18 cellular contexts compared by ENCODE assay signal in the genomic region with DNA sequence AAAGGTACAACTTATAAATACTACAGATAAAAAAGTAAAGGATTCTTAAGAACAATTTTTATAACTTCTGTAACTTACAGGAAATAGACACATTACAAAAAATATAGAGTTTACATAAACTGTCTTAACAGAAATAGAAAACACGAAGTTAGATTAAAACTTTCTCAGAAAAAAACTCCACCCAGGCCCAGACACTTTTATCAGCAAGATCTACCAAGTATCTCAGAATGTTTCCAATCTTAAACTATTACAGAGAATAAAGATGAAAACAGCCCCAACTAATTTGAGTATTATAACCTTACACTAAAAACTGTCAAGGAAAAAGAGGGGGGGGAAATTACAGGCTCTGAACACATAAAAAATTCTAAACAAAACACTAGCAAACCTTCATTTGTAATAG. TPM values are rescaled to one million over a fixed set of nuclear protein-coding genes. Genes with fewer than 3 reads are reported as not detected.
DNase-seq lines count a peak whose midpoint lies in the region; ATAC-seq and TF ChIP-seq lines count a peak whose summit lies in the region.
"Had no signal": no experiment of that assay in that cellular context is flagged by ENCODE, and none has a peak within 500 bp of the region (broad histone marks: within the 10 kb centered on the region; RNA-seq: fewer than 3 reads in every experiment).

No MANE protein-coding gene starts in this region.

- POLR2A ChIA-PET in CD4-positive, alpha-beta T cell (lab: Charles Lee): interaction anchor here (1.2 kb wide), 1 partner anchor 10 kb away, joined by 3 read pairs; no protein-coding TSS in a partner anchor
- POLR2A ChIA-PET in activated CD4-positive, alpha-beta memory T cell treated with anti-CD3 and anti-CD28 coated beads, Interleukin-2, amount 10 ng/mL, durations not matched to agents 7 days and 5 days (lab: Charles Lee): interaction anchor here (1.1 to 3.9 kb wide), 2 partner anchors 8 to 19 kb away, joined by 5 to 36 read pairs; partner anchors contain the start of genes THAP2 and ZFC3H1
- POLR2A ChIA-PET in HEK293T (lab: Yijun Ruan, JAX): no interaction called here

- peak overlapping the region; percentile 37 for H3K4me2 ChIP-seq in fibroblast of lung (ENCODE audit: extremely low read depth, insufficient read depth, low read length)

- H3K27me3 Mint-ChIP-seq in CD4-positive, alpha-beta T cell: no peaks in the 10 kb centered on the region
- H3K27me3 Mint-ChIP-seq in activated CD4-positive, alpha-beta memory T cell treated with anti-CD3 and anti-CD28 coated beads, Interleukin-2, amount 10 ng/mL, durations not matched to agents 7 days and 5 days: no peaks in the 10 kb centered on the region

- H3K4me1 ChIP-seq in ACC112 (ENCODE audit: control insufficient read depth, insufficient read depth, low read length, unreplicated experiment): peaks cover 16% of the 10 kb centered on the region
- no peaks in the 10 kb centered on the region for H3K4me1 ChIP-seq in fibroblast of lung (ENCODE audit: control insufficient read depth, extremely low read depth, insufficient read depth, low read length)
- H3K4me1 ChIP-seq: SJSA1 had no signal

- H3K79me2 ChIP-seq in ACC112 (ENCODE audit: control insufficient read depth, insufficient read depth, low read length, unreplicated experiment): peaks cover 93% of the 10 kb centered on the region
- H3K79me2 ChIP-seq in fibroblast of lung (ENCODE audit: control insufficient read depth, insufficient read depth, low read length): peaks cover 87% of the 10 kb centered on the region

- intact Hi-C loops in CD4-positive, alpha-beta T cell (cut with DNase I, micrococcal nuclease): loop anchor here (5.0 kb wide), 2 partner anchors 33 to 37 kb away; no protein-coding TSS in a partner anchor

- no peaks in the 10 kb centered on the region for H3K9me3 Mint-ChIP-seq in CD4-positive, alpha-beta T cell
- H3K9me3 Mint-ChIP-seq in activated CD4-positive, alpha-beta memory T cell treated with anti-CD3 and anti-CD28 coated beads, Interleukin-2, amount 10 ng/mL, durations not matched to agents 7 days and 5 days: no peaks in the 10 kb centered on the region

- H3K36me3 ChIP-seq in ACC112 (ENCODE audit: insufficient read depth, low read length) (peaks cover 81% of the 10 kb centered on the region), fibroblast of lung (ENCODE audit: control insufficient read depth, insufficient read depth, low read length) (peaks cover 6% of the 10 kb centered on the region)
- H3K36me3 ChIP-seq: ovary had no signal

- H3K36me3 Mint-ChIP-seq in CD4-positive, alpha-beta T cell (ENCODE audit: low read depth): peaks cover 35% of the 10 kb centered on the region
- H3K36me3 Mint-ChIP-seq in activated CD4-positive, alpha-beta memory T cell treated with anti-CD3 and anti-CD28 coated beads, Interleukin-2, amount 10 ng/mL, durations not matched to agents 7 days and 5 days (ENCODE audit: low read depth): peaks cover 31% of the 10 kb centered on the region

- ATAC-seq in CD4-positive, alpha-beta T cell (ENCODE audit: poor library complexity): no peak
- ATAC-seq in GM19463 (IDR thresholded peaks at IDR 0.05; ENCODE audit: unreplicated experiment): no peak
- ATAC-seq in HG02981 (IDR thresholded peaks at IDR 0.05; ENCODE audit: unreplicated experiment): no peak
- ATAC-seq in GM21381 (IDR thresholded peaks at IDR 0.05; ENCODE audit: unreplicated experiment): no peak
- ATAC-seq: left colon had no signal

- no peak for TF ChIP-seq CTCF in CD4-positive, alpha-beta T cell (IDR thresholded peaks at IDR 0.05)
- no peak for TF ChIP-seq CTCF in fibroblast of lung (conservative IDR thresholded peaks at IDR 0.05 in 1 of 2, IDR thresholded peaks at IDR 0.05 in 1 of 2; ENCODE audit: low read depth in 1 of 2, low read length in 2 of 2)

- no peaks in the 10 kb centered on the region for H3K9me3 ChIP-seq in CD4-positive, alpha-beta T cell (ENCODE audit: control insufficient read depth, low read length)
- H3K9me3 ChIP-seq in fibroblast of lung (ENCODE audit: control insufficient read depth, insufficient read depth, low read depth, low read length): no peaks in the 10 kb centered on the region
- H3K9me3 ChIP-seq: ovary, SJSA1 had no signal

- no peaks in the 10 kb centered on the region for H3K27me3 ChIP-seq in ACC112 (ENCODE audit: insufficient read depth, low read length)
- H3K27me3 ChIP-seq in CD4-positive, alpha-beta T cell (ENCODE audit: control insufficient read depth, insufficient read depth, low read length): no peaks in the 10 kb centered on the region
- H3K27me3 ChIP-seq in fibroblast of lung (ENCODE audit: control insufficient read depth, insufficient read depth, low read length): no peaks in the 10 kb centered on the region
- H3K27me3 ChIP-seq: MG63, ovary, SJSA1, tibial nerve had no signal

- H3K4me1 Mint-ChIP-seq in CD4-positive, alpha-beta T cell (ENCODE audit: low read depth): peaks cover 45% of the 10 kb centered on the region
- H3K4me1 Mint-ChIP-seq in activated CD4-positive, alpha-beta memory T cell treated with anti-CD3 and anti-CD28 coated beads, Interleukin-2, amount 10 ng/mL, durations not matched to agents 7 days and 5 days: peaks cover 45% of the 10 kb centered on the region

- H2AFZ ChIP-seq in ACC112 (ENCODE audit: low read length, unreplicated experiment) (no peak overlapping the region), fibroblast of lung (ENCODE audit: low read length) (no peak overlapping the region)

- H3K27ac Mint-ChIP-seq in CD4-positive, alpha-beta T cell: peak overlapping the region; percentile 18
- H3K27ac Mint-ChIP-seq in activated CD4-positive, alpha-beta memory T cell treated with anti-CD3 and anti-CD28 coated beads, Interleukin-2, amount 10 ng/mL, durations not matched to agents 7 days and 5 days: peak overlapping the region; percentile 16

- no peak overlapping the region for H3K27ac ChIP-seq in ACC112 (ENCODE audit: low read depth, low read length)
- no peak overlapping the region for H3K27ac ChIP-seq in CD4-positive, alpha-beta T cell (ENCODE audit: low read depth, low read length)
- no peak overlapping the region for H3K27ac ChIP-seq in fibroblast of lung (ENCODE audit: insufficient read depth, low read length)
- H3K27ac ChIP-seq: ovary, SJSA1, tibial nerve had no signal

- DNase-seq in CD4-positive, alpha-beta T cell: no peak
- DNase-seq in activated CD4-positive, alpha-beta memory T cell treated with anti-CD3 and anti-CD28 coated beads, Interleukin-2, amount 10 ng/mL, durations not matched to agents 7 days and 5 days: no peak
- DNase-seq in fibroblast of lung (ENCODE audit: low read depth in 2 of 2): no peak
- DNase-seq in HEK293T (ENCODE audit: extremely low spot score): no peak
- DNase-seq: AML-193; caudate nucleus; HCEC 1CT; left colon; MG63; NCI-H1930; ovary; stimulated activated CD4-positive, alpha-beta T cell treated with anti-CD3 and anti-CD28 coated beads, Interleukin-4, amount 100 ng/mL, for 4 hours had no signal

- peak overlapping the region; percentile 7 for H3K4me3 Mint-ChIP-seq in CD4-positive, alpha-beta T cell
- H3K4me3 Mint-ChIP-seq in activated CD4-positive, alpha-beta memory T cell treated with anti-CD3 and anti-CD28 coated beads, Interleukin-2, amount 10 ng/mL, durations not matched to agents 7 days and 5 days: peak overlapping the region; percentile 10

- CTCF ChIA-PET in CD4-positive, alpha-beta T cell (lab: Charles Lee): interaction anchor here (1.3 kb wide), 1 partner anchor 91 kb away, joined by 4 read pairs; no protein-coding TSS in a partner anchor
- CTCF ChIA-PET in activated CD4-positive, alpha-beta memory T cell treated with anti-CD3 and anti-CD28 coated beads, Interleukin-2, amount 10 ng/mL, durations not matched to agents 7 days and 5 days (lab: Charles Lee): interaction anchor here (2.0 kb wide), 1 partner anchor 19 kb away, joined by 7 read pairs; no protein-coding TSS in a partner anchor
- CTCF ChIA-PET in HEK293T (lab: Yijun Ruan, JAX): no interaction called here

- H3K4me3 ChIP-seq in ACC112 (ENCODE audit: low read depth, low read length) (peak overlapping the region; percentile 23; the same call in 1 of the 2 replicates), fibroblast of lung (replicated peaks in 1 of 4; ENCODE audit: control extremely low read depth in 1 of 4, insufficient read depth in 1 of 4, low read depth in 3 of 4, low read length in 4 of 4) (no peak overlapping the region)
- H3K4me3 ChIP-seq: MG63, ovary, SJSA1, tibial nerve had no signal

- no peak overlapping the region for H3K9ac ChIP-seq in fibroblast of lung (ENCODE audit: insufficient read depth, low read length)

- H4K20me1 ChIP-seq in fibroblast of lung (ENCODE audit: control insufficient read depth, extremely low read depth, insufficient read depth, low read length): no peaks in the 10 kb centered on the region

TF ChIP-seq in HEK293T, 16 proteins besides CTCF, POLR2A, EP300 and RAD21 (continues in another document):
- TF ChIP-seq NFRKB (IDR thresholded peaks at IDR 0.05) (no peak), ELF4 (IDR thresholded peaks at IDR 0.05) (no peak), TARDBP (IDR thresholded peaks at IDR 0.05) (no peak)

RNA-seq across cellular contexts. Expression of gene ZFC3H1, which starts 8.2 kb away (rescaled TPM):
- total RNA-seq in CD4-positive, alpha-beta T cell: 100 to 1,000 TPM; 131 to 135 TPM
- 10 to 100 TPM; 64.7 to 76.8 TPM for total RNA-seq in activated CD4-positive, alpha-beta memory T cell treated with anti-CD3 and anti-CD28 coated beads, Interleukin-2, amount 10 ng/mL, durations not matched to agents 7 days and 5 days
- 21.8 and 30.7 TPM in 2 replicates for total RNA-seq in fibroblast of lung
- 23.2 and 33.1 TPM in 2 replicates for polyA plus RNA-seq in fibroblast of lung
- 9.1 and 13.4 TPM in 2 replicates for polyA plus RNA-seq in fibroblast of lung (2012)
- 3.1 and 3.7 TPM in 2 replicates for polyA minus RNA-seq in fibroblast of lung (ENCODE audit: low replicate concordance)

RNA-seq across cellular contexts. Expression of gene THAP2, which starts 8.6 kb away (rescaled TPM):
- total RNA-seq in CD4-positive, alpha-beta T cell: 10 to 100 TPM; 12.1 to 12.6 TPM
- total RNA-seq in activated CD4-positive, alpha-beta memory T cell treated with anti-CD3 and anti-CD28 coated beads, Interleukin-2, amount 10 ng/mL, durations not matched to agents 7 days and 5 days: 1 to 10 TPM; 6.4 to 7.7 TPM
- total RNA-seq in fibroblast of lung: 5.6 and 6.9 TPM in 2 replicates
- 1.5 and 2.3 TPM in 2 replicates for polyA plus RNA-seq in fibroblast of lung
- 1.6 and 2.5 TPM in 2 replicates for polyA plus RNA-seq in fibroblast of lung (2012)
- 0.19 and 0.79 TPM in 2 replicates for polyA minus RNA-seq in fibroblast of lung (ENCODE audit: low replicate concordance)

RNA-seq across cellular contexts. Expression of gene TMEM19, which starts 30.4 kb away (rescaled TPM):
- 10 to 100 TPM in 1 of 2 experiments, 1 to 10 TPM in 1; 8.9 to 11.6 TPM for total RNA-seq in CD4-positive, alpha-beta T cell
- total RNA-seq in activated CD4-positive, alpha-beta memory T cell treated with anti-CD3 and anti-CD28 coated beads, Interleukin-2, amount 10 ng/mL, durations not matched to agents 7 days and 5 days: 10 to 100 TPM; 15.5 to 16.1 TPM
- total RNA-seq in fibroblast of lung: 21.6 and 25.1 TPM in 2 replicates
- polyA plus RNA-seq in fibroblast of lung: 19.6 and 30.5 TPM in 2 replicates
- polyA plus RNA-seq in fibroblast of lung (2012): 13.3 and 14.1 TPM in 2 replicates
- 14.1 and 20.7 TPM in 2 replicates for polyA minus RNA-seq in fibroblast of lung (ENCODE audit: low replicate concordance)
